8 cellular contexts compared by ENCODE assay signal in the genomic region with DNA sequence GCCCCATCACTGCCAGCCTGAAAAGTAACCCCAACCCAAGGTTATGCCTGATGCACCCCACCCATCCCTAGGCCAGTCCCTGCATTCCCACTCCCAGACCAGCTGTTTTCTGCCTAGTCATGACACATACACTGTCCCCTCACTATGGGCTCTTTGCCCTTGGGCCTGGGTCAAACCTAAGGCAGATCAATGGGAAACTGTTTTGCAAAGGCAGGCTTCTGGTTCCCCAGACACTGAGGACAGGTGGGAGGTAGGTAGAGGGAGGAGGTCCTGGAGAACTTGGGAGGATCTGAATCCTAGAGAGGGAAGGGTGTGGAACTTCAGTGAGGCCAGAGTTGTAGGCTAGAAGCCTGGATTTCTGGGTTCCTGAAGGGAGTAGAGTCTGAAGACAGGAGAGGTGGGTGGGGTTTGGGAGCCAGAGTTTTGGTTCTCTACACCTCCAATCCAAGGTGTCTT. TPM values are rescaled to one million over a fixed set of nuclear protein-coding genes. Genes with fewer than 3 reads are reported as not detected.
A peak's percentile ranks its signal among the peaks of the same experiment; 100 is the strongest.
DNase-seq lines count a peak whose midpoint lies in the region; ATAC-seq, FAIRE-seq and TF ChIP-seq lines count a peak whose summit lies in the region.

No MANE protein-coding gene starts in this region.

- peak overlapping the region; percentile 91 for H3K4me3 Mint-ChIP-seq in activated CD8-positive, alpha-beta memory T cell treated with anti-CD3 and anti-CD28 coated beads, Interleukin-2, amount 10 ng/mL, durations not matched to agents 7 days and 5 days

- in situ Hi-C loops in HepG2 (cut with HindIII; ENCODE audit: extremely low pct_ligation_motif_present, low pct_unique_long_range_greater_than_20kb), result loop anchor here (5.0 kb wide), 1 partner anchor 33 kb away; no protein-coding TSS in a partner anchor

- H3K4me1 ChIP-seq in ascending aorta (peaks cover 18 to 31% of the 10 kb centered on the region in 2 donors), HepG2 (ENCODE audit: insufficient read depth, low read length) (peaks cover 76% of the 10 kb centered on the region), thoracic aorta (ENCODE audit: control insufficient read depth in 1 of 2, low read depth in 2 of 2) (peaks cover 22 to 43% of the 10 kb centered on the region in 2 donors)

- peaks cover 65% of the 10 kb centered on the region for H3K4me1 Mint-ChIP-seq in activated CD8-positive, alpha-beta memory T cell treated with anti-CD3 and anti-CD28 coated beads, Interleukin-2, amount 10 ng/mL, durations not matched to agents 7 days and 5 days

- H3K4me3 ChIP-seq in ascending aorta (peak overlapping the region; percentile 67 to 75), HepG2 (replicated peaks in 1 of 3; ENCODE audit: insufficient read depth in 1 of 3, low read depth in 2 of 3, low read length in 3 of 3) (peak overlapping the region; percentile 71 to 92 (median 92)), thoracic aorta (peak overlapping the region; percentile 92)

- H3K9me3 Mint-ChIP-seq in activated CD8-positive, alpha-beta memory T cell treated with anti-CD3 and anti-CD28 coated beads, Interleukin-2, amount 10 ng/mL, durations not matched to agents 7 days and 5 days (ENCODE audit: low read depth), result no peaks in the 10 kb centered on the region

- H3K36me3 ChIP-seq in ascending aorta, result peaks cover 33 to 37% of the 10 kb centered on the region in 2 donors
- H3K36me3 ChIP-seq in HepG2 (replicated peaks in 1 of 2; ENCODE audit: control insufficient read depth in 1 of 2, insufficient read depth in 2 of 2, low read length in 2 of 2), result peaks cover 18 to 42% of the 10 kb centered on the region in 2 experiments
- peaks cover 30% of the 10 kb centered on the region for H3K36me3 ChIP-seq in thoracic aorta

- intact Hi-C loops in ascending aorta (cut with DNase I) (loop anchor here (2.0 to 10.0 kb wide), 3 partner anchors 93 to 421 kb away; partner anchors contain the start of genes ATP6V1G2, HSPA1B, NFKBIL1 and PPT2), HepG2 (cut with micrococcal nuclease; ENCODE audit: unreplicated experiment) (no loop called here)

- H3K4me2 ChIP-seq in HepG2 (ENCODE audit: low read depth, low read length), result peak overlapping the region; percentile 98

- H3K79me2 ChIP-seq in HepG2 (ENCODE audit: insufficient read depth, low read length), result peaks cover 41% of the 10 kb centered on the region

- TF ChIP-seq POLR2A in HepG2 (IDR thresholded peaks at IDR 0.05; ENCODE audit: insufficient read depth in 1 of 2, low read depth in 2 of 2, low read length in 2 of 2), result 0 out of 4 replicates have a peak, but pooled peaks of 1 of the 2 experiments have one; percentile 1

- peaks cover 33% of the 10 kb centered on the region; the same call in 1 of the 2 replicates for H4K20me1 ChIP-seq in HepG2 (ENCODE audit: insufficient read depth, low read length)

- H3K9ac ChIP-seq in HepG2 (ENCODE audit: insufficient read depth, low read depth, low read length), result peak overlapping the region; percentile 98

- TF ChIP-seq CTCF in ascending aorta (IDR thresholded peaks at IDR 0.05) (no peak), HepG2 (CRISPR knock-in tag; IDR thresholded peaks at IDR 0.05) (no peak), thoracic aorta (IDR thresholded peaks at IDR 0.05) (no peak)

- CTCF ChIA-PET in activated CD8-positive, alpha-beta memory T cell treated with anti-CD3 and anti-CD28 coated beads, Interleukin-2, amount 10 ng/mL, durations not matched to agents 7 days and 5 days (lab: Charles Lee), result interaction anchor here (1.0 to 4.5 kb wide), 3 partner anchors 35 to 96 kb away, joined by 3 to 40 read pairs (median 3); no protein-coding TSS in a partner anchor
- CTCF ChIA-PET in HepG2 (lab: Yijun Ruan, JAX; ENCODE audit: low intra/inter-chr PET ratio, low total read pairs), result interaction anchor here (1.3 kb wide), 1 partner anchor 36 kb away, joined by 3 read pairs; no protein-coding TSS in a partner anchor

- H3K27me3 Mint-ChIP-seq in activated CD8-positive, alpha-beta memory T cell treated with anti-CD3 and anti-CD28 coated beads, Interleukin-2, amount 10 ng/mL, durations not matched to agents 7 days and 5 days, result no peaks in the 10 kb centered on the region

- H3K9me3 ChIP-seq in ascending aorta, result no peaks in the 10 kb centered on the region
- H3K9me3 ChIP-seq in HepG2 (ENCODE audit: low read length), result no peaks in the 10 kb centered on the region
- H3K9me3 ChIP-seq in thoracic aorta, result no peaks in the 10 kb centered on the region

- BruUV-seq in HepG2 (replicated peaks; lab: Mats Ljungman, UMichigan), result no TSS peak

- peak overlapping the region; percentile 91 to 94 for H3K27ac ChIP-seq in ascending aorta
- H3K27ac ChIP-seq in HepG2 (ENCODE audit: extremely low read length, insufficient read depth, low read length), result peak overlapping the region; percentile 99
- H3K27ac ChIP-seq in thoracic aorta, result peak overlapping the region; percentile 89 to 96

- TF ChIP-seq EP300 in HepG2 (IDR thresholded peaks at IDR 0.05; ENCODE audit: low read depth in 2 of 2, low read length in 2 of 2) (no peak), HepG2 (CRISPR knock-in tag; IDR thresholded peaks at IDR 0.05; ENCODE audit: borderline replicate concordance) (no peak)

- no peak for FAIRE-seq in HepG2 (lab: Jason Lieb, UNC)

- H2AFZ ChIP-seq in HepG2 (ENCODE audit: low read length), result no peak overlapping the region

- TF ChIP-seq RAD21 in HepG2 (CRISPR knock-in tag; IDR thresholded peaks at IDR 0.05), result no peak

- peaks cover 47% of the 10 kb centered on the region for H3K36me3 Mint-ChIP-seq in activated CD8-positive, alpha-beta memory T cell treated with anti-CD3 and anti-CD28 coated beads, Interleukin-2, amount 10 ng/mL, durations not matched to agents 7 days and 5 days

- no peak for DNase-seq in activated CD8-positive, alpha-beta memory T cell treated with anti-CD3 and anti-CD28 coated beads, Interleukin-2, amount 10 ng/mL, durations not matched to agents 7 days and 5 days
- no peak for DNase-seq in activated CD8-positive, alpha-beta memory T cell treated with anti-CD3 and anti-CD28 coated beads, Interleukin-2, amount 50 U/mL, for 48 hours
- DNase-seq in ascending aorta (ENCODE audit: low spot score in 2 of 2) (no peak), HepG2 (ENCODE audit: low spot score) (no peak), thoracic aorta (ENCODE audit: low spot score) (no peak), SW 1271 (lab: John Stamatoyannopoulos, UW) (no peak), HPDE6-E6E7 (ENCODE audit: extremely low spot score) (no peak)

- H3K27me3 ChIP-seq in ascending aorta (no peaks in the 10 kb centered on the region), HepG2 (ENCODE audit: control insufficient read depth in 1 of 2, insufficient read depth in 2 of 2, low read length in 2 of 2) (no peaks in the 10 kb centered on the region; a peak in 1 of 5 replicates), thoracic aorta (replicated peaks; ENCODE audit: insufficient read depth) (no peaks in the 10 kb centered on the region)

- H3K27ac Mint-ChIP-seq in activated CD8-positive, alpha-beta memory T cell treated with anti-CD3 and anti-CD28 coated beads, Interleukin-2, amount 10 ng/mL, durations not matched to agents 7 days and 5 days, result peak overlapping the region; percentile 96

- no peak for ATAC-seq in activated CD8-positive, alpha-beta memory T cell treated with anti-CD3 and anti-CD28 coated beads, Interleukin-2, amount 10 ng/mL, durations not matched to agents 7 days and 5 days
- ATAC-seq in HepG2 (no peak), thoracic aorta (ENCODE audit: insufficient number of reproducible peaks, low FRiP score, low read depth) (no peak), GM18907 (IDR thresholded peaks at IDR 0.05; ENCODE audit: unreplicated experiment) (no peak)

- POLR2A ChIA-PET in HepG2 (lab: Yijun Ruan, JAX), result interaction anchor here (1.3 to 11.3 kb wide), 15 partner anchors 10 to 129 kb away, joined by 3 to 279 read pairs (median 40); partner anchors contain the start of genes C6orf47, HSPA1B, LSM2 and MPIG6B

RNA-seq across cellular contexts. Expression of gene CLIC1, which starts 2.1 kb away (rescaled TPM):
- total RNA-seq in activated CD8-positive, alpha-beta memory T cell treated with anti-CD3 and anti-CD28 coated beads, Interleukin-2, amount 10 ng/mL, durations not matched to agents 7 days and 5 days, result 100 to 1,000 TPM; 544 to 561 TPM
- 281 TPM for total RNA-seq in ascending aorta
- total RNA-seq in HepG2 (2016; rRNA removed; fragmentation: Illumina TruSeq; extraction: Trizol), result 445 and 602 TPM in 2 replicates
- total RNA-seq in HepG2 (2016; cell fraction: cytosol; rRNA removed; fragmentation: Illumina TruSeq; extraction: Trizol; ENCODE audit: low read depth), result 267 and 295 TPM in 2 replicates
- 442 and 617 TPM in 2 replicates for total RNA-seq in HepG2 (2016; cell fraction: insoluble cytoplasmic fraction; rRNA removed; fragmentation: Illumina TruSeq; extraction: Trizol)
- total RNA-seq in HepG2 (2016; cell fraction: membrane; rRNA removed; fragmentation: Illumina TruSeq; extraction: Trizol), result 333 and 368 TPM in 2 replicates
- 383 and 410 TPM in 2 replicates for total RNA-seq in HepG2 (2016; cell fraction: nucleus; rRNA removed; fragmentation: Illumina TruSeq; extraction: Trizol)
- 891 and 997 TPM in 2 replicates for polyA plus RNA-seq in HepG2 (2011; rRNA removed)
- polyA plus RNA-seq in HepG2 (2011; cell fraction: cytosol; rRNA removed), result 1,063 and 1,114 TPM in 2 replicates
- polyA plus RNA-seq in HepG2 (2011; cell fraction: nucleus; rRNA removed), result 243 and 309 TPM in 2 replicates
- polyA plus RNA-seq in HepG2 (2012), result 684 and 693 TPM in 2 replicates
- polyA plus RNA-seq in HepG2 (2016; cell fraction: cytosol; fragmentation: Illumina TruSeq; extraction: Trizol; ENCODE audit: low read depth), result 249 and 300 TPM in 2 replicates
- polyA plus RNA-seq in HepG2 (2016; cell fraction: insoluble cytoplasmic fraction; fragmentation: Illumina TruSeq; extraction: Trizol; ENCODE audit: low read depth), result 415 and 433 TPM in 2 replicates
- polyA plus RNA-seq in HepG2 (2016; cell fraction: membrane; fragmentation: Illumina TruSeq; extraction: Trizol; ENCODE audit: low read depth), result 263 and 301 TPM in 2 replicates
- 609 and 612 TPM in 2 replicates for polyA plus RNA-seq in HepG2 (2016; cell fraction: nucleus; fragmentation: Illumina TruSeq; extraction: Trizol; ENCODE audit: insufficient read depth, low read depth)
- 509 and 745 TPM in 2 replicates for polyA minus RNA-seq in HepG2 (2011; rRNA and poly(A)+ RNA removed; ENCODE audit: low replicate concordance)
- polyA minus RNA-seq in HepG2 (2011; cell fraction: cytosol; rRNA and poly(A)+ RNA removed), result 299 and 375 TPM in 2 replicates
- 119 and 176 TPM in 2 replicates for polyA minus RNA-seq in HepG2 (2011; cell fraction: nucleus; rRNA and poly(A)+ RNA removed)
- 100 to 1,000 TPM; 222 to 251 TPM for total RNA-seq in thoracic aorta

RNA-seq across cellular contexts. Expression of gene DDAH2, which starts 5.2 kb away (rescaled TPM):
- total RNA-seq in activated CD8-positive, alpha-beta memory T cell treated with anti-CD3 and anti-CD28 coated beads, Interleukin-2, amount 10 ng/mL, durations not matched to agents 7 days and 5 days, result 10 to 100 TPM; 13.6 to 23.4 TPM
- total RNA-seq in ascending aorta (150 TPM), HepG2 (2016; rRNA removed; fragmentation: Illumina TruSeq; extraction: Trizol) (14.4 and 16.4 TPM in 2 replicates), thoracic aorta (100 to 1,000 TPM; 136 TPM)
- total RNA-seq in HepG2 (2016; cell fraction: cytosol; rRNA removed; fragmentation: Illumina TruSeq; extraction: Trizol; ENCODE audit: low read depth), result 8.5 and 10.3 TPM in 2 replicates
- total RNA-seq in HepG2 (2016; cell fraction: insoluble cytoplasmic fraction; rRNA removed; fragmentation: Illumina TruSeq; extraction: Trizol), result 14.2 and 17.0 TPM in 2 replicates
- total RNA-seq in HepG2 (2016; cell fraction: membrane; rRNA removed; fragmentation: Illumina TruSeq; extraction: Trizol), result 10.5 and 14.6 TPM in 2 replicates
- total RNA-seq in HepG2 (2016; cell fraction: nucleus; rRNA removed; fragmentation: Illumina TruSeq; extraction: Trizol), result 6.9 and 9.4 TPM in 2 replicates
- polyA plus RNA-seq in HepG2 (2011; rRNA removed), result 21.1 and 21.9 TPM in 2 replicates
- 17.3 and 27.4 TPM in 2 replicates for polyA plus RNA-seq in HepG2 (2011; cell fraction: cytosol; rRNA removed)
- 76.2 and 86.7 TPM in 2 replicates for polyA plus RNA-seq in HepG2 (2011; cell fraction: nucleus; rRNA removed)
- 12.9 and 21.1 TPM in 2 replicates for polyA plus RNA-seq in HepG2 (2012)
- 7.1 and 9.5 TPM in 2 replicates for polyA plus RNA-seq in HepG2 (2016; cell fraction: cytosol; fragmentation: Illumina TruSeq; extraction: Trizol; ENCODE audit: low read depth)
- 12.9 and 17.0 TPM in 2 replicates for polyA plus RNA-seq in HepG2 (2016; cell fraction: insoluble cytoplasmic fraction; fragmentation: Illumina TruSeq; extraction: Trizol; ENCODE audit: low read depth)
- 9.7 and 13.0 TPM in 2 replicates for polyA plus RNA-seq in HepG2 (2016; cell fraction: membrane; fragmentation: Illumina TruSeq; extraction: Trizol; ENCODE audit: low read depth)
- polyA plus RNA-seq in HepG2 (2016; cell fraction: nucleus; fragmentation: Illumina TruSeq; extraction: Trizol; ENCODE audit: insufficient read depth, low read depth), result 21.1 and 21.5 TPM in 2 replicates
- polyA minus RNA-seq in HepG2 (2011; rRNA and poly(A)+ RNA removed; ENCODE audit: low replicate concordance), result 8.4 and 17.2 TPM in 2 replicates
- polyA minus RNA-seq in HepG2 (2011; cell fraction: cytosol; rRNA and poly(A)+ RNA removed), result 5.3 and 6.9 TPM in 2 replicates
- 10.2 and 10.7 TPM in 2 replicates for polyA minus RNA-seq in HepG2 (2011; cell fraction: nucleus; rRNA and poly(A)+ RNA removed)

RNA-seq across cellular contexts. Expression of gene MSH5, which starts 5.5 kb away (rescaled TPM):
- 100 to 1,000 TPM in 1 of 2 experiments, 10 to 100 TPM in 1; 75.6 to 109 TPM for total RNA-seq in activated CD8-positive, alpha-beta memory T cell treated with anti-CD3 and anti-CD28 coated beads, Interleukin-2, amount 10 ng/mL, durations not matched to agents 7 days and 5 days
- total RNA-seq in ascending aorta, result 17.7 TPM
- total RNA-seq in HepG2 (2016; rRNA removed; fragmentation: Illumina TruSeq; extraction: Trizol), result 2.5 and 10.2 TPM in 2 replicates
- 6.2 and 9.7 TPM in 2 replicates for total RNA-seq in HepG2 (2016; cell fraction: cytosol; rRNA removed; fragmentation: Illumina TruSeq; extraction: Trizol; ENCODE audit: low read depth)
- 3.6 and 10.0 TPM in 2 replicates for total RNA-seq in HepG2 (2016; cell fraction: insoluble cytoplasmic fraction; rRNA removed; fragmentation: Illumina TruSeq; extraction: Trizol)
- total RNA-seq in HepG2 (2016; cell fraction: membrane; rRNA removed; fragmentation: Illumina TruSeq; extraction: Trizol), result 3.8 and 4.3 TPM in 2 replicates
- total RNA-seq in HepG2 (2016; cell fraction: nucleus; rRNA removed; fragmentation: Illumina TruSeq; extraction: Trizol), result 23.2 and 28.8 TPM in 2 replicates
- polyA plus RNA-seq in HepG2 (2011; rRNA removed), result 28.3 and 38.7 TPM in 2 replicates
- polyA plus RNA-seq in HepG2 (2011; cell fraction: cytosol; rRNA removed), result 6.2 and 7.0 TPM in 2 replicates
- 221 and 280 TPM in 2 replicates for polyA plus RNA-seq in HepG2 (2011; cell fraction: nucleus; rRNA removed)
- polyA plus RNA-seq in HepG2 (2012), result 18.8 and 19.5 TPM in 2 replicates
- polyA plus RNA-seq in HepG2 (2016; cell fraction: cytosol; fragmentation: Illumina TruSeq; extraction: Trizol; ENCODE audit: low read depth), result 0.90 and 1.3 TPM in 2 replicates
- polyA plus RNA-seq in HepG2 (2016; cell fraction: insoluble cytoplasmic fraction; fragmentation: Illumina TruSeq; extraction: Trizol; ENCODE audit: low read depth), result 2.9 and 3.2 TPM in 2 replicates
- polyA plus RNA-seq in HepG2 (2016; cell fraction: membrane; fragmentation: Illumina TruSeq; extraction: Trizol; ENCODE audit: low read depth), result 1.5 and 2.2 TPM in 2 replicates
- 76.6 and 77.9 TPM in 2 replicates for polyA plus RNA-seq in HepG2 (2016; cell fraction: nucleus; fragmentation: Illumina TruSeq; extraction: Trizol; ENCODE audit: insufficient read depth, low read depth)
- 32.0 and 34.5 TPM in 2 replicates for polyA minus RNA-seq in HepG2 (2011; rRNA and poly(A)+ RNA removed; ENCODE audit: low replicate concordance)
- 3.9 and 5.5 TPM in 2 replicates for polyA minus RNA-seq in HepG2 (2011; cell fraction: cytosol; rRNA and poly(A)+ RNA removed)
- 84.3 and 91.3 TPM in 2 replicates for polyA minus RNA-seq in HepG2 (2011; cell fraction: nucleus; rRNA and poly(A)+ RNA removed)
- total RNA-seq in thoracic aorta, result 10 to 100 TPM in 1 of 2 donors, 1 to 10 TPM in 1; 5.7 to 10.5 TPM

RNA-seq across cellular contexts. Expression of gene MPIG6B, which starts 11.1 kb away (rescaled TPM):
- under 1 TPM; 0.20 to 0.33 TPM for total RNA-seq in activated CD8-positive, alpha-beta memory T cell treated with anti-CD3 and anti-CD28 coated beads, Interleukin-2, amount 10 ng/mL, durations not matched to agents 7 days and 5 days
- total RNA-seq in ascending aorta (not detected), HepG2 (2016; rRNA removed; fragmentation: Illumina TruSeq; extraction: Trizol) (not detected in 2 replicates), thoracic aorta (not detected)
- not detected in 2 replicates for total RNA-seq in HepG2 (2016; cell fraction: cytosol; rRNA removed; fragmentation: Illumina TruSeq; extraction: Trizol; ENCODE audit: low read depth)
- not detected in 2 replicates for total RNA-seq in HepG2 (2016; cell fraction: insoluble cytoplasmic fraction; rRNA removed; fragmentation: Illumina TruSeq; extraction: Trizol)
- total RNA-seq in HepG2 (2016; cell fraction: membrane; rRNA removed; fragmentation: Illumina TruSeq; extraction: Trizol), result not detected in 2 replicates
- total RNA-seq in HepG2 (2016; cell fraction: nucleus; rRNA removed; fragmentation: Illumina TruSeq; extraction: Trizol), result not detected in 2 replicates
- not detected in 2 replicates for polyA plus RNA-seq in HepG2 (2011; rRNA removed)
- not detected in 2 replicates for polyA plus RNA-seq in HepG2 (2011; cell fraction: cytosol; rRNA removed)
- polyA plus RNA-seq in HepG2 (2011; cell fraction: nucleus; rRNA removed), result not detected in 2 replicates
- 0.08 and 0.15 TPM in 2 replicates for polyA plus RNA-seq in HepG2 (2012)
- not detected in 2 replicates for polyA plus RNA-seq in HepG2 (2016; cell fraction: cytosol; fragmentation: Illumina TruSeq; extraction: Trizol; ENCODE audit: low read depth)
- polyA plus RNA-seq in HepG2 (2016; cell fraction: insoluble cytoplasmic fraction; fragmentation: Illumina TruSeq; extraction: Trizol; ENCODE audit: low read depth), result not detected in 2 replicates
- not detected in 2 replicates for polyA plus RNA-seq in HepG2 (2016; cell fraction: membrane; fragmentation: Illumina TruSeq; extraction: Trizol; ENCODE audit: low read depth)
- polyA plus RNA-seq in HepG2 (2016; cell fraction: nucleus; fragmentation: Illumina TruSeq; extraction: Trizol; ENCODE audit: insufficient read depth, low read depth), result not detected in 2 replicates
- not detected in 2 replicates for polyA minus RNA-seq in HepG2 (2011; rRNA and poly(A)+ RNA removed; ENCODE audit: low replicate concordance)
- polyA minus RNA-seq in HepG2 (2011; cell fraction: cytosol; rRNA and poly(A)+ RNA removed), result not detected in 2 replicates
- polyA minus RNA-seq in HepG2 (2011; cell fraction: nucleus; rRNA and poly(A)+ RNA removed), result not detected in 2 replicates

RNA-seq across cellular contexts. Expression of gene LY6G6C, which starts 12.7 kb away (rescaled TPM):
- not detected for total RNA-seq in activated CD8-positive, alpha-beta memory T cell treated with anti-CD3 and anti-CD28 coated beads, Interleukin-2, amount 10 ng/mL, durations not matched to agents 7 days and 5 days
- total RNA-seq in ascending aorta (not detected), HepG2 (2016; rRNA removed; fragmentation: Illumina TruSeq; extraction: Trizol) (not detected in 2 replicates), thoracic aorta (not detected)
- not detected in 2 replicates for total RNA-seq in HepG2 (2016; cell fraction: cytosol; rRNA removed; fragmentation: Illumina TruSeq; extraction: Trizol; ENCODE audit: low read depth)
- not detected in 2 replicates for total RNA-seq in HepG2 (2016; cell fraction: insoluble cytoplasmic fraction; rRNA removed; fragmentation: Illumina TruSeq; extraction: Trizol)
- total RNA-seq in HepG2 (2016; cell fraction: membrane; rRNA removed; fragmentation: Illumina TruSeq; extraction: Trizol), result not detected in 2 replicates
- not detected in 2 replicates for total RNA-seq in HepG2 (2016; cell fraction: nucleus; rRNA removed; fragmentation: Illumina TruSeq; extraction: Trizol)
- 0.15 and 0.21 TPM in 2 replicates for polyA plus RNA-seq in HepG2 (2011; rRNA removed)
- 0.13 TPM in 1 of 2 replicates, not detected in the other for polyA plus RNA-seq in HepG2 (2011; cell fraction: cytosol; rRNA removed)
- polyA plus RNA-seq in HepG2 (2011; cell fraction: nucleus; rRNA removed), result 0.42 and 0.76 TPM in 2 replicates
- polyA plus RNA-seq in HepG2 (2012), result 0.31 TPM in 1 of 2 replicates, not detected in the other
- polyA plus RNA-seq in HepG2 (2016; cell fraction: cytosol; fragmentation: Illumina TruSeq; extraction: Trizol; ENCODE audit: low read depth), result not detected in 2 replicates
- polyA plus RNA-seq in HepG2 (2016; cell fraction: insoluble cytoplasmic fraction; fragmentation: Illumina TruSeq; extraction: Trizol; ENCODE audit: low read depth), result not detected in 2 replicates
- not detected in 2 replicates for polyA plus RNA-seq in HepG2 (2016; cell fraction: membrane; fragmentation: Illumina TruSeq; extraction: Trizol; ENCODE audit: low read depth)
- polyA plus RNA-seq in HepG2 (2016; cell fraction: nucleus; fragmentation: Illumina TruSeq; extraction: Trizol; ENCODE audit: insufficient read depth, low read depth), result 0.72 TPM in 1 of 2 replicates, not detected in the other
- polyA minus RNA-seq in HepG2 (2011; rRNA and poly(A)+ RNA removed; ENCODE audit: low replicate concordance), result 0.28 TPM in 1 of 2 replicates, not detected in the other
- not detected in 2 replicates for polyA minus RNA-seq in HepG2 (2011; cell fraction: cytosol; rRNA and poly(A)+ RNA removed)
- polyA minus RNA-seq in HepG2 (2011; cell fraction: nucleus; rRNA and poly(A)+ RNA removed), result not detected in 2 replicates
